ENCODE assay signal across 11 cellular contexts in the genomic region with DNA sequence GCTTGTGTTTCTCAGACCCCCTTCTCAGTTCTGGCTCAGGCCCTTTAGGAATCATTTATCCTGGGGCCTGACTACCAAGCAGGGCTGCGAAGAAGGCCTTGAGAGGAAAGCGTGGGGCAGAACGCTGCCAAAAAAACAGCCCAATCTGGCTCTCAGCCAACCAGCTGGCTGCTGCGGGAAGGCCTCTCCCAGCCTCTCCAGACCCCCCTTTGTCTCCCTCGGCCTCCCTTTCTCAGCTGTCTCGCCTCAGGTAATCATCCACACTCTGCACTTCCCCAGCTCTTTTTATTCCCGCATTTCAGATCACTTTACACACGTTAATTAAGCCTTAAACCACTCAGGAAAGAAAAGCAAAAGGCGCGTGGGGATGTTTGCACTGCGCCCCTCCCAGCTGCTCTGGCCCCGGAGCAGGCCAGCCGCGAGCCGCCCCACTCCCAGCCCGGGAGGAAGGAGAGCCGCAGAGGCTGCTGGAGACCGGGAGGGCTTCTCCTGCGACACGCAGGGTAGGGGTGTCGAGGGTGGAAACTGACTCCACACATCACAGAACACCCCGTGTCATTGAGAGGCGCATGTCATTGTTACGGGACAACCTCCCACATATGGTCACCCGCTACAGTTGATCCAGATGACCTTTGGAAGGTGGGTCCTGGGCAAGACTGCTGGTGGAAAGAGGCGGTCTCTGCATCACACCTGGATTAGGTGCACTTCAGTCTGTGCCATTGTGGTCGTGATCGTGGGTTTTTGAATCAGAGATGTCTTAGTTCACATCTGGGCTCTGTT.
A peak's percentile ranks its signal among the peaks of the same experiment; 100 is the strongest.
DNase-seq lines count a peak whose midpoint lies in the region; ATAC-seq lines count a peak whose summit lies in the region.
"Had no signal": no experiment of that assay in that cellular context is flagged by ENCODE, and none has a peak within 500 bp of the region (broad histone marks: within the 10 kb centered on the region; RNA-seq: fewer than 3 reads in every experiment).

No MANE protein-coding gene starts in this region.

- H3K27me3 ChIP-seq in rectal smooth muscle tissue (ENCODE audit: control insufficient read depth, insufficient read depth, low read length), result no peaks in the 10 kb centered on the region
- H3K27me3 ChIP-seq: Peyer's patch had no signal

- no peak overlapping the region for H3K9ac ChIP-seq in rectal smooth muscle tissue (ENCODE audit: low read length)

- ATAC-seq in esophagus mucosa (peak; percentile 5), HG03460 (IDR thresholded peaks at IDR 0.05; ENCODE audit: unreplicated experiment) (no peak)

- DNase-seq in NCI-H510A treated with DMSO at 0.1 percent for 48 hours (lab: John Stamatoyannopoulos, UW) (peak; percentile 54), NCI-H510A (lab: John Stamatoyannopoulos, UW) (no peak), NCI-H2227 treated with DMSO at 0.1 percent for 48 hours (lab: John Stamatoyannopoulos, UW) (peak; percentile 28), kidney glomerular epithelial cell (lab: John Stamatoyannopoulos, UW) (no peak), RKO (ENCODE audit: low spot score) (no peak)
- DNase-seq: activated T-cell treated with anti-CD3 and anti-CD28 coated beads, Interleukin-2, amount 50 U/mL, for 4 hours; Peyer's patch had no signal

- H3K27ac ChIP-seq in rectal smooth muscle tissue (ENCODE audit: low read depth, low read length), result no peak overlapping the region
- H3K27ac ChIP-seq: Peyer's patch had no signal

- H3K36me3 ChIP-seq in rectal smooth muscle tissue (ENCODE audit: control insufficient read depth, insufficient read depth, low read length), result no peaks in the 10 kb centered on the region
- H3K36me3 ChIP-seq: HAP-1, Peyer's patch had no signal

- H3K4me3 ChIP-seq in rectal smooth muscle tissue (ENCODE audit: low read length), result peak overlapping the region; percentile 39
- H3K4me3 ChIP-seq: HAP-1, Peyer's patch had no signal

- peaks cover 5% of the 10 kb centered on the region for H3K4me1 ChIP-seq in rectal smooth muscle tissue (ENCODE audit: control insufficient read depth, insufficient read depth, low read length)

Comparison
In these comparisons a context has a peak if more than half of its experiments do, and no peak if none do; other contexts are left out.
1. DNase-seq: peak in NCI-H510A treated with DMSO at 0.1 percent for 48 hours (single experiment) and NCI-H2227 treated with DMSO at 0.1 percent for 48 hours (single experiment); none in NCI-H510A (single experiment), kidney glomerular epithelial cell (single experiment) and RKO (single experiment).